7 cellular contexts compared by ENCODE assay signal in the genomic region with DNA sequence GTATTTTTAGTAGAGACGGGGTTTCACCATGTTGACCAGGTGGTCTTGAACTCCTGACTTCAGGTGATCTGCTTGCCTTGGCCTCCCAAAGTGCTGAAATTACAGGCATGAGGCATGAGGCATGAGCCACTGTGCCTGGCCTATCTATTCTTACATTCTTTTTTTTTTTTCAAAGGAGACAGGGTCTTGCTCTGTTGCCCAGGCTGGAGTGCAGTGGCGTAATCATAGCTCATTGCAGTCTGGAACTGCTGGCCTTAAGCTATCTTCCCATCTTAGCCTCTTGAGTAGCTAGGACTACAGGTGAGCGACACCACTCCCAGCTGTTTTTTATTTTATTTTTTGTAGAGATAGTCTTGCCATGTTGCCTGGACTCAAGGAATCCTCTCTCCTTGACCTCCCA.
"Had no signal": no experiment of that assay in that cellular context is flagged by ENCODE, and none has a peak within 500 bp of the region (broad histone marks: within the 10 kb centered on the region; RNA-seq: fewer than 3 reads in every experiment).

No MANE protein-coding gene starts in this region.

- FAIRE-seq: HTR-8/SVneo had no signal

- H3K9me3 Mint-ChIP-seq: H9, IgD-negative memory B cell had no signal

- H3K27ac Mint-ChIP-seq: IgD-negative memory B cell had no signal

- H2AFZ ChIP-seq: GM23248 had no signal

- H3K27me3 Mint-ChIP-seq: IgD-negative memory B cell had no signal

- H3K36me3 Mint-ChIP-seq: IgD-negative memory B cell had no signal

- DNase-seq: GM23248, GOT3, H9, HCEC 1CT, KG1 had no signal

- H3K9ac ChIP-seq: GM23248 had no signal

- H3K4me3 ChIP-seq: GM23248 had no signal

- H3K4me1 Mint-ChIP-seq: H9 had no signal

- H3K4me3 Mint-ChIP-seq: H9, IgD-negative memory B cell had no signal

- H3K27ac ChIP-seq: GM23248 had no signal
